In genomic region chr17:371583-371982, GRCh38 we compare ENCODE assay signal across 4 cellular contexts.
"Had no signal": no experiment of that assay in that cellular context is flagged by ENCODE, and none has a peak within 500 bp of the region (broad histone marks: within the 10 kb centered on the region; RNA-seq: fewer than 3 reads in every experiment).

No MANE protein-coding gene starts in this region.

- DNase-seq: H9, HCEC 1CT had no signal

- H3K4me3 Mint-ChIP-seq: GM23338, H9 had no signal

- H3K4me3 ChIP-seq: GM23338, K562 had no signal

- H3K4me2 ChIP-seq: GM23338 had no signal

- H3K27ac Mint-ChIP-seq: GM23338, H9 had no signal

- ATAC-seq: GM23338, K562 had no signal
